8 cellular contexts compared by ENCODE assay signal in the genomic region with DNA sequence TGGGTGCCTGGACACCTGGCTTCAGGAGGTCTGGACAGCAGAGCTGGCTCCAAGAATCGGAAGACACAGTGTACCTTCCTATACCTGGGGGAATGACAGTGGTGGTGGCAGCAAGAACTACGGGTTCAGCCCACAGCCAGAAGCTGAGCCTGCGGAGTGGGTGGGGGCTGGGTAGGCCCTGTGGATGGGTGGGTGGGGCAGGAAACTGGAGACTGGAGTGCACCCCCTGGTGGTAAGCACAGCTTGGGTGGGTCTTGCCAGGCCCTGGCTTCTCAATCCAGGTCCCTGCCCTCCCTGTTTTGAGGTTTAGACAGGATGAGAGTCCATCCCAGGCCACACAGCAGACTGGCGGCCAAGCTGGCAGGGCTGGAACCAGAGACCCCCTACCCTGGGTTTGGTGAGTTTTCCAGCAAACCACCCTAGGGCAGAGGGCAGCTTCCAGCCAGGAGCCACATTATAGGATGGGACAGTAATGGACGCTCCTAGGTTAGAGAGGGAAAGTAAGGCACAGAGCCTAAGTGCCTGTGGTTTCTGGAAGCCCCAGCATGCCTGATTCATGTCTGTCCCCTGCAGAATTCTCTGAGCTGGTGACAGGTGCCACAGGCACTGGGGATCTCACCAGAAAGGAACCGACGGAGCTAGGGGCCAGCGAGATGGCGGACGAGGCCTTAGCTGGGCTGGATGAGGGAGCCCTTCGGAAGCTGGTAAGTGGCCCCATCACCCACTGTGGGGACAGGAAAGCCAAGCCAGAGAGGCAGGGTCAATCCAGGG. TPM values are rescaled to one million over a fixed set of nuclear protein-coding genes. Genes with fewer than 3 reads are reported as not detected.
A peak's percentile ranks its signal among the peaks of the same experiment; 100 is the strongest.
DNase-seq lines count a peak whose midpoint lies in the region; ATAC-seq, FAIRE-seq and TF ChIP-seq lines count a peak whose summit lies in the region.

No MANE protein-coding gene starts in this region.

- H3K27me3 ChIP-seq in ACC112 (ENCODE audit: insufficient read depth, low read length) (no peaks in the 10 kb centered on the region), SU-DHL-6 (ENCODE audit: low read length) (no peaks in the 10 kb centered on the region)

- peak; percentile 65 for TF ChIP-seq CTCF in SU-DHL-6 (IDR thresholded peaks at IDR 0.05; ENCODE audit: insufficient read depth, low read length, poor library complexity, severe bottlenecking)
- peak; percentile 56 for TF ChIP-seq CTCF in MCF 10A (IDR thresholded peaks at IDR 0.05; ENCODE audit: unreplicated experiment)

- H3K9me3 Mint-ChIP-seq in MCF 10A (ENCODE audit: unreplicated experiment), result no peaks in the 10 kb centered on the region

- H2AFZ ChIP-seq in ACC112 (ENCODE audit: low read length, unreplicated experiment) (no peak overlapping the region), SU-DHL-6 (ENCODE audit: low read depth, low read length, severe bottlenecking) (no peak overlapping the region)

- peak; percentile 38 for ATAC-seq in left colon
- no peak for ATAC-seq in HG02840 (IDR thresholded peaks at IDR 0.05; ENCODE audit: low FRiP score, unreplicated experiment)

- peaks cover 56% of the 10 kb centered on the region for H3K79me2 ChIP-seq in ACC112 (ENCODE audit: control insufficient read depth, insufficient read depth, low read length, unreplicated experiment)
- H3K79me2 ChIP-seq in SU-DHL-6 (ENCODE audit: insufficient read depth, low read length), result no peaks in the 10 kb centered on the region

- FAIRE-seq in GM19239 (lab: Jason Lieb, UNC), result peak; percentile 4

- DNase-seq in GM19239 (ENCODE audit: insufficient read length, low spot score) (peak; percentile 9), MCF 10A (ENCODE audit: unreplicated experiment) (peak; percentile 68), left colon (peak; percentile 89 to 92), T1000 (lab: John Stamatoyannopoulos, UW) (no peak)
- DNase-seq in stimulated activated CD4-positive, alpha-beta T cell treated with anti-CD3 and anti-CD28 coated beads, TNF-alpha, amount 100 ng/mL, for 48 hours (ENCODE audit: low read depth in 3 of 3), result peak; percentile 39 to 70 (median 52)

- H3K4me1 Mint-ChIP-seq in MCF 10A (ENCODE audit: insufficient read depth, unreplicated experiment), result peaks cover 33% of the 10 kb centered on the region

- H3K36me3 ChIP-seq in ACC112 (ENCODE audit: insufficient read depth, low read length), result no peaks in the 10 kb centered on the region
- no peaks in the 10 kb centered on the region for H3K36me3 ChIP-seq in SU-DHL-6 (ENCODE audit: low read length)

- no TSS peak for BruUV-seq in MCF 10A (replicated peaks; lab: Mats Ljungman, UMichigan)

- POLR2A ChIA-PET in MCF 10A (lab: Yijun Ruan, JAX), result interaction anchor here (0.7 to 7.7 kb wide), 8 partner anchors 20 to 1381 kb away, joined by 3 to 99 read pairs (median 8); a partner anchor contains a TSS

- no peaks in the 10 kb centered on the region for H4K20me1 ChIP-seq in SU-DHL-6 (ENCODE audit: low read depth, low read length)

- CTCF ChIA-PET in MCF 10A (lab: Yijun Ruan, JAX), result interaction anchor here (0.6 to 4.4 kb wide), 9 partner anchors 25 to 394 kb away, joined by 3 to 28 read pairs (median 4); a partner anchor contains a TSS

- H3K9me3 ChIP-seq in SU-DHL-6 (ENCODE audit: insufficient read depth, low read length), result no peaks in the 10 kb centered on the region

- H3F3A ChIP-seq in SU-DHL-6 (ENCODE audit: insufficient read depth), result peaks cover 12% of the 10 kb centered on the region; the same call in 1 of the 2 replicates

- peak overlapping the region; percentile 83 for H3K4me2 ChIP-seq in SU-DHL-6 (ENCODE audit: low read depth, low read length, poor library complexity, severe bottlenecking)

- H3K9me2 ChIP-seq in SU-DHL-6 (replicated peaks; ENCODE audit: insufficient read depth, low read length), result no peaks in the 10 kb centered on the region

- intact Hi-C loops in MCF 10A (cut with micrococcal nuclease) (loop anchor here (1.0 kb wide), 1 partner anchor 46 kb away; no protein-coding TSS in a partner anchor), left colon (cut with DNase I, micrococcal nuclease) (loop anchor here in 1 of 2 donors (5.0 kb wide), 1 partner anchor 135 kb away; no protein-coding TSS in a partner anchor)

- no peak overlapping the region; the same call in 1 of the 2 replicates for H3K9ac ChIP-seq in SU-DHL-6 (ENCODE audit: low read length)

- H3K36me3 Mint-ChIP-seq in MCF 10A (ENCODE audit: insufficient read depth, unreplicated experiment), result peaks cover 5% of the 10 kb centered on the region

- peak overlapping the region; percentile 82 for H3K4me3 ChIP-seq in ACC112 (ENCODE audit: low read depth, low read length)
- no peak overlapping the region for H3K4me3 ChIP-seq in SU-DHL-6 (ENCODE audit: insufficient read depth, low read length, poor library complexity, severe bottlenecking)

- H3K27ac Mint-ChIP-seq in MCF 10A (ENCODE audit: low read depth, unreplicated experiment), result peak overlapping the region; percentile 93

- peaks cover 24% of the 10 kb centered on the region for H3K4me1 ChIP-seq in ACC112 (ENCODE audit: control insufficient read depth, insufficient read depth, low read length, unreplicated experiment)

- H3K4me3 Mint-ChIP-seq in MCF 10A (ENCODE audit: unreplicated experiment), result peak overlapping the region; percentile 86

- peak overlapping the region; percentile 84 for H3K27ac ChIP-seq in ACC112 (ENCODE audit: low read depth, low read length)
- peak overlapping the region; percentile 37; the same call in 1 of the 2 replicates for H3K27ac ChIP-seq in SU-DHL-6 (ENCODE audit: low read depth, low read length)

- no peaks in the 10 kb centered on the region for H3K27me3 Mint-ChIP-seq in MCF 10A (ENCODE audit: insufficient read depth, unreplicated experiment)

RNA-seq across cellular contexts. Expression of a gene that starts 1.7 kb away (rescaled TPM):
- total RNA-seq in MCF 10A (2022) (69.5 and 80.2 TPM in 2 replicates), left colon (100 to 1,000 TPM in 1 of 2 donors, 10 to 100 TPM in 1; 62.6 to 141 TPM)

RNA-seq across cellular contexts. Expression of a gene that starts 24.6 kb away (rescaled TPM):
- total RNA-seq in MCF 10A (2022), result 44.9 and 88.7 TPM in 2 replicates
- total RNA-seq in left colon, result 10 to 100 TPM; 24.3 to 64.4 TPM

RNA-seq across cellular contexts. Expression of a gene that starts 40.0 kb away (rescaled TPM):
- total RNA-seq in MCF 10A (2022) (0.61 and 0.66 TPM in 2 replicates), left colon (10 to 100 TPM; 26.3 to 34.4 TPM)

RNA-seq across cellular contexts. Expression of a gene that starts 57.5 kb away (rescaled TPM):
- total RNA-seq in MCF 10A (2022) (not detected in 2 replicates), left colon (under 1 TPM in 1 of 2 donors, not detected in 1; 0.49 TPM)

Comparison
In these comparisons a context has a peak if more than half of its experiments do, and no peak if none do; other contexts are left out.
1. RNA of a gene that starts 40.0 kb away (total RNA-seq): 26.3 to 34.4 TPM in left colon; 0.61 to 0.66 TPM in MCF 10A; every median in the first group is over 10 times any median in the second.